Comparison of ENCODE assay signal across 23 cellular contexts in the genomic region with DNA sequence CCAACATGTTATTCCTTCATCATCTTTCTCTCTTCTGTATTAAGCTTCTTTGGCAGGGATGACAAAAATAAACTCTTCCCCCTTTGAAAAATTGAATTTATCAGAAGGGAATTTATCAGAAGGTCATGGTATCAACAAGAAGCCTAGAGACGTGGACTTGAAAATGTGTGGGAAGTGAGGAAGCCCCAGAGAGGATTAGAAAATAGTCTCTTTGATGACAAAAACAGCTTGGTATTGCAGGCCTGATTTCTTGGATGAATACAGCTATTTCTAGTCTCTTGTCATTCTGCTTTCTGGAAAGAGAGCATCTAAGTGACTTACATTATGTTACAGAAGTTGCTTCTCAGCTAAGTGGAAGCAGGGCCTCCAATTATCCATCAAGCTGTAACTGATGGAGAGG.
"Had no signal": no experiment of that assay in that cellular context is flagged by ENCODE, and none has a peak within 500 bp of the region (broad histone marks: within the 10 kb centered on the region; RNA-seq: fewer than 3 reads in every experiment).

No MANE protein-coding gene starts in this region.

- H3K4me2 ChIP-seq: hepatocyte had no signal

- H3K4me3 ChIP-seq: hepatocyte, lung, mucosa of descending colon, ovary, tibial nerve, upper lobe of left lung, vagina had no signal

- H3K9me3 ChIP-seq: mucosa of descending colon, ovary, tibial nerve, upper lobe of left lung, vagina had no signal

- ATAC-seq: left lobe of liver; mucosa of descending colon; naive thymus-derived CD4-positive, alpha-beta T cell; natural killer cell treated with Interleukin-12 subunit alpha and Interleukin-12 subunit beta and Interleukin-15 and Interleukin-18, amount 100 ng/mL, for 72 hours; right cardiac atrium; sciatic nerve; stimulated activated memory B cell treated with anti-CD40 and anti-IgM and Interleukin-4, amounts not matched to agents 10 μg/mL and 1 μg/mL and 100 μg/mL, for 72 hours; stimulated activated naive CD8-positive, alpha-beta T cell treated with anti-CD3 and anti-CD28 coated beads, Interleukin-15, amount 100 ng/mL, for 72 hours had no signal

- H2AFZ ChIP-seq: hepatocyte had no signal

- DNase-seq: islet precursor cell; midbrain; mucosa of descending colon; naive thymus-derived CD4-positive, alpha-beta T cell; ovary; right cardiac atrium; small intestine; stimulated activated CD4-positive, alpha-beta T cell treated with anti-CD3 and anti-CD28 coated beads, Interleukin-1b, Interleukin-23, amount 100 ng/mL, for 48 hours; stimulated activated CD4-positive, alpha-beta T cell treated with anti-CD3 and anti-CD28 coated beads, Interleukin-2, amount 100 ng/mL, for 48 hours; stimulated activated CD4-positive, alpha-beta T cell treated with anti-CD3 and anti-CD28 coated beads, Interleukin-4, amount 100 ng/mL, for 4 hours; stimulated activated CD8-positive, alpha-beta memory T cell treated with anti-CD3 and anti-CD28 coated beads, Interleukin-4, amount 100 ng/mL, for 48 hours; stimulated activated naive CD4-positive, alpha-beta T cell treated with Interleukin-2 at 50 U/mL for 16 hours; stimulated activated naive CD8-positive, alpha-beta T cell treated with anti-CD3 and anti-CD28 coated beads, Interleukin-15, amount 100 ng/mL, for 72 hours; substantia nigra; upper lobe of left lung had no signal

- H3K27ac ChIP-seq: hepatocyte, ovary, tibial nerve, upper lobe of left lung, vagina had no signal

- H3K27me3 ChIP-seq: hepatocyte, ovary, tibial nerve, upper lobe of left lung, vagina had no signal

- H3K36me3 ChIP-seq: ovary, tibial nerve, upper lobe of left lung, vagina had no signal

- H3K4me1 ChIP-seq: upper lobe of left lung had no signal
